Comparison of ENCODE assay signal across 8 cellular contexts in the genomic region with DNA sequence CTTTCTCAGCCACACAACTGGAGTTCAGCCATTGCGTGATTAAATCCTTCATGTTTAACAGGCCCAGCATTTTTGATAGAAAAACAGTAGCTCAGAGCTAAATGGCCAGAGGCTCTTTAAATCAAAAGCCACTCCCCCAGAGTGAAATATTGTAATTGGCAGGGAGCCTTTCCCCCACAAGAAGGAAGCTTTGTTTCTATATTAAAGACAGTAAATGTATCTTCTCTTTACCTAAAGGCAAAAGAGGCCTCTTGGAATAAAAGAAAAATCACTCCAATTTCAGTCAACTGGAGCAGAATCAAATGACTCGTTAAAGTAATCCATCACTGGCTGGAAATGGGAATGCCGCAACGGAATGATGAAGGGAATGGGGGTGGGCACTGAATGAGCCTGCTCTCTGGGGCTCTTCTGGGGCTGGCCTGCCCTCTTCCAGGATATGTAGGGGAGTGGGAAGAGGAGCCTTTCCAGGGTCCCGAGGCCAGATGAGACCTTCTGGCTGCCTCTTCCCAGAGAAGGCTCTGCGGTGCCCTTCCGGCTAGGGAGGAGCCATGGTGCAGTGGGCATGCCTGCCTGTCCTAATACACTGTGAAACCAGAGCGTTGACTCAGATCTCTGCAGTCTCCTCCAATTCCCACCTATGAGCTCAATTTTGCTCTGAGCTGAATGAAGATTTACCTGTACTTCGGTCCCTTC. TPM values are rescaled to one million over a fixed set of nuclear protein-coding genes. Genes with fewer than 3 reads are reported as not detected.
DNase-seq lines count a peak whose midpoint lies in the region; ATAC-seq, FAIRE-seq and TF ChIP-seq lines count a peak whose summit lies in the region.

No MANE protein-coding gene starts in this region.

- H3K4me3 ChIP-seq in IMR-90 (ENCODE audit: insufficient read depth, low read depth, low read length) (peak overlapping the region; percentile 56), astrocyte (ENCODE audit: insufficient read depth, low read depth, low read length) (peak overlapping the region; percentile 72), kidney epithelial cell (ENCODE audit: low read depth, low read length) (peak overlapping the region; percentile 50), stomach smooth muscle (ENCODE audit: low read length in 2 of 2) (peak overlapping the region; percentile 84 to 95), WERI-Rb-1 (ENCODE audit: low read depth, low read length) (no peak overlapping the region)

- H3K4me2 ChIP-seq in IMR-90 (ENCODE audit: low read depth, low read length) (peak overlapping the region; percentile 87), astrocyte (ENCODE audit: low read length) (peak overlapping the region; percentile 86)

- no peaks in the 10 kb centered on the region for H3K27me3 ChIP-seq in IMR-90 (ENCODE audit: control insufficient read depth, insufficient read depth, low read length)
- no peaks in the 10 kb centered on the region for H3K27me3 ChIP-seq in astrocyte (ENCODE audit: insufficient read depth, low read length)
- no peaks in the 10 kb centered on the region for H3K27me3 ChIP-seq in kidney epithelial cell (ENCODE audit: control insufficient read depth, insufficient read depth, low read length)
- no peaks in the 10 kb centered on the region for H3K27me3 ChIP-seq in stomach smooth muscle (ENCODE audit: control insufficient read depth in 1 of 2, insufficient read depth in 2 of 2, low read length in 2 of 2)
- H3K27me3 ChIP-seq in WERI-Rb-1 (ENCODE audit: insufficient read depth, low read depth, severe bottlenecking): no peaks in the 10 kb centered on the region

- H3K27ac ChIP-seq in IMR-90 (ENCODE audit: insufficient read depth, low read length): peak overlapping the region; percentile 72
- H3K27ac ChIP-seq in astrocyte (ENCODE audit: low read depth, low read length): peak overlapping the region; percentile 61
- no peak overlapping the region for H3K27ac ChIP-seq in stomach smooth muscle (ENCODE audit: low read length)
- H3K27ac ChIP-seq in WERI-Rb-1: no peak overlapping the region

- H3K9me3 Mint-ChIP-seq in astrocyte (ENCODE audit: unreplicated experiment): no peaks in the 10 kb centered on the region

- H3K56ac ChIP-seq in IMR-90 (ENCODE audit: extremely low read depth, insufficient read depth, low read length): peak overlapping the region; percentile 45; the same call in 1 of the 2 replicates

- H3K36me3 ChIP-seq in IMR-90 (ENCODE audit: control insufficient read depth, insufficient read depth, low read length) (no peaks in the 10 kb centered on the region), astrocyte (ENCODE audit: insufficient read depth, low read length) (no peaks in the 10 kb centered on the region), kidney epithelial cell (ENCODE audit: control insufficient read depth, insufficient read depth, low read length) (no peaks in the 10 kb centered on the region), stomach smooth muscle (ENCODE audit: control insufficient read depth in 2 of 2, insufficient read depth in 2 of 2, low read length in 2 of 2) (no peaks in the 10 kb centered on the region), WERI-Rb-1 (no peaks in the 10 kb centered on the region)

- H3K9me1 ChIP-seq in IMR-90 (ENCODE audit: insufficient read depth, low read length): no peaks in the 10 kb centered on the region

- no peaks in the 10 kb centered on the region for H3K36me3 Mint-ChIP-seq in astrocyte (ENCODE audit: low read depth, unreplicated experiment)

- H3K4me3 Mint-ChIP-seq in astrocyte (ENCODE audit: unreplicated experiment): no peak overlapping the region

- TF ChIP-seq CTCF in IMR-90 (conservative IDR thresholded peaks at IDR 0.05; ENCODE audit: low read depth, low read length) (no peak), astrocyte (IDR thresholded peaks at IDR 0.05; ENCODE audit: insufficient read depth, low read depth, low read length) (no peak), kidney epithelial cell (IDR thresholded peaks at IDR 0.05; ENCODE audit: insufficient read depth, low read length, poor library complexity, severe bottlenecking) (no peak), WERI-Rb-1 (IDR thresholded peaks at IDR 0.05; ENCODE audit: low read depth, low read length) (no peak)

- H3K27ac Mint-ChIP-seq in astrocyte (ENCODE audit: unreplicated experiment): no peak overlapping the region

- POLR2A ChIA-PET in IMR-90 (lab: Charles Lee; ENCODE audit: unreplicated experiment): no interaction called here

- in situ Hi-C loops in IMR-90 (cut with MboI; ENCODE audit: low sequenced_read_pairs): no loop called here

- H4K20me1 ChIP-seq in IMR-90 (ENCODE audit: insufficient read depth, low read length) (no peaks in the 10 kb centered on the region), astrocyte (ENCODE audit: insufficient read depth, low read length) (no peaks in the 10 kb centered on the region)

- peak overlapping the region; percentile 30 for H2BK5ac ChIP-seq in IMR-90 (ENCODE audit: low read depth, low read length, poor library complexity, severe bottlenecking)

- no peak overlapping the region for H2AK5ac ChIP-seq in IMR-90 (ENCODE audit: low read depth, low read length)

- dilution Hi-C loops in IMR-90 (cut with HindIII; ENCODE audit: low sequenced_read_pairs, unreplicated experiment): no loop called here

- ATAC-seq in IMR-90 (ENCODE audit: low read depth) (peak; percentile 97), GM18505 (IDR thresholded peaks at IDR 0.05; ENCODE audit: unreplicated experiment) (no peak), HG03175 (IDR thresholded peaks at IDR 0.05; ENCODE audit: unreplicated experiment) (no peak)

- TF ChIP-seq POLR2A in IMR-90 (IDR thresholded peaks at IDR 0.05; ENCODE audit: low read depth, low read length): no peak
- no peak for TF ChIP-seq POLR2A in GM18505 (IDR thresholded peaks at IDR 0.05; ENCODE audit: borderline replicate concordance, extremely low read depth, insufficient read depth, insufficient read length)

- H2BK15ac ChIP-seq in IMR-90 (ENCODE audit: low read depth, low read length): peak overlapping the region; percentile 1; the same call in 1 of the 3 replicates

- H3K4me1 ChIP-seq in IMR-90 (ENCODE audit: control insufficient read depth, insufficient read depth, low read length) (no peaks in the 10 kb centered on the region; the same call in 1 of the 2 replicates), astrocyte (ENCODE audit: insufficient read depth, low read length) (no peaks in the 10 kb centered on the region), stomach smooth muscle (ENCODE audit: control insufficient read depth, insufficient read depth, low read length) (peaks cover 3% of the 10 kb centered on the region)

- 0 out of 2 replicates have a peak overlapping the region, but pooled peaks have one; percentile 41 for H2BK20ac ChIP-seq in IMR-90 (ENCODE audit: low read depth, low read length)

- H3K9me3 ChIP-seq in IMR-90 (ENCODE audit: control insufficient read depth, insufficient read depth, low read length) (no peaks in the 10 kb centered on the region), astrocyte (ENCODE audit: insufficient read depth, low read depth, low read length) (no peaks in the 10 kb centered on the region), stomach smooth muscle (ENCODE audit: control insufficient read depth in 2 of 2, low read length in 2 of 2) (no peaks in the 10 kb centered on the region), WERI-Rb-1 (ENCODE audit: severe bottlenecking) (no peaks in the 10 kb centered on the region)

- no peaks in the 10 kb centered on the region for H3K27me3 Mint-ChIP-seq in astrocyte (ENCODE audit: low read depth, unreplicated experiment)

- intact Hi-C loops in IMR-90 (cut with micrococcal nuclease): loop anchor here (2.0 to 5.0 kb wide), 2 partner anchors 14 to 39 kb away; no protein-coding TSS in a partner anchor

- H3K4ac ChIP-seq in IMR-90 (ENCODE audit: low read depth, low read length): peak overlapping the region; percentile 62; the same call in 1 of the 2 replicates

- BruUV-seq in IMR-90 (replicated peaks; lab: Mats Ljungman, UMichigan): no TSS peak

- DNase-seq in IMR-90 (peak; percentile 46), astrocyte (ENCODE audit: low read depth) (peak; percentile 54), kidney epithelial cell (ENCODE audit: low read depth) (no peak), WERI-Rb-1 (no peak), RCC 7860 (ENCODE audit: low spot score) (no peak)

- CTCF ChIA-PET in IMR-90 (lab: Yijun Ruan, JAX): interaction anchor here (0.6 to 1.0 kb wide), 4 partner anchors 8 to 1709 kb away, joined by 3 to 5 read pairs (median 4); no protein-coding TSS in a partner anchor

- no peaks in the 10 kb centered on the region for H3K79me2 ChIP-seq in astrocyte (ENCODE audit: insufficient read depth, low read length)

- H2AK9ac ChIP-seq in IMR-90 (replicated peaks; ENCODE audit: low read depth, low read length, poor library complexity): peak overlapping the region; percentile 29

- H3K9ac ChIP-seq in IMR-90 (ENCODE audit: low read depth, low read length) (peak overlapping the region; percentile 53), astrocyte (ENCODE audit: low read length) (peak overlapping the region; percentile 78), stomach smooth muscle (ENCODE audit: low read length in 2 of 2) (peak overlapping the region; percentile 73 to 77)

- WGBS in IMR-90 (ENCODE audit: extremely low coverage in 2 of 2, insufficient read length in 1 of 2), 2 experiments: 11% methylated on average over 3 of the region's 9 CpGs; no CpG with 5 or more reads in 1 of the 2 experiments

- peak overlapping the region; percentile 78 for H4K5ac ChIP-seq in IMR-90 (ENCODE audit: low read depth, low read length)

- H2BK120ac ChIP-seq in IMR-90 (ENCODE audit: low read depth, low read length): peak overlapping the region; percentile 86

- H3K23ac ChIP-seq in IMR-90 (ENCODE audit: low read depth, low read length): no peak overlapping the region

- no peaks in the 10 kb centered on the region for H3K4me1 Mint-ChIP-seq in astrocyte (ENCODE audit: low read depth, unreplicated experiment)

- H3K14ac ChIP-seq in IMR-90 (replicated peaks; ENCODE audit: low read depth, low read length): peak overlapping the region; percentile 64

- peak overlapping the region; percentile 43 for H4K91ac ChIP-seq in IMR-90 (ENCODE audit: insufficient read depth, low read depth, low read length)

- TF ChIP-seq RAD21 in IMR-90 (IDR thresholded peaks at IDR 0.05; ENCODE audit: low read length): no peak

- peak overlapping the region; percentile 13 to 81; a peak in 3 of 4 replicates for H4K8ac ChIP-seq in IMR-90 (ENCODE audit: low read depth in 2 of 2, low read length in 2 of 2)

- FAIRE-seq in astrocyte (lab: Jason Lieb, UNC): no peak
- FAIRE-seq in RCC 7860 (lab: Jason Lieb, UNC): no peak

- H2AFZ ChIP-seq in IMR-90 (replicated peaks; ENCODE audit: low read length, poor library complexity) (peak overlapping the region; percentile 90), astrocyte (ENCODE audit: low read depth, low read length) (peak overlapping the region; percentile 91)

- peak overlapping the region; percentile 71 for H3K18ac ChIP-seq in IMR-90 (ENCODE audit: low read depth, low read length)

- no peaks in the 10 kb centered on the region for H3K79me1 ChIP-seq in IMR-90 (ENCODE audit: low read depth in 1 of 2, low read length in 2 of 2)

RNA-seq across cellular contexts. Expression of a gene that starts 45.2 kb away (rescaled TPM):
- 0.28 TPM in 1 of 2 replicates, not detected in the other for total RNA-seq in IMR-90 (2012; rRNA removed)
- 0.16 and 0.24 TPM in 2 replicates for polyA plus RNA-seq in IMR-90 (2012; rRNA removed)
- polyA plus RNA-seq in IMR-90 (2012; cell fraction: cytosol; rRNA removed): 0.01 TPM in 1 of 2 replicates, not detected in the other
- polyA plus RNA-seq in IMR-90 (2012; cell fraction: nucleus; rRNA removed; ENCODE audit: low replicate concordance): 0.36 and 1.3 TPM in 2 replicates
- total RNA-seq in astrocyte: 0.41 and 0.59 TPM in 2 replicates
- 0.48 and 0.63 TPM in 2 replicates for total RNA-seq in kidney epithelial cell

Comparison
In these comparisons a context has a peak if more than half of its experiments do, and no peak if none do; other contexts are left out.
1. DNase-seq: peak in IMR-90 (single experiment) and astrocyte (single experiment); none in kidney epithelial cell (single experiment), WERI-Rb-1 (single experiment) and RCC 7860 (single experiment).
2. H3K27ac ChIP-seq: peak in IMR-90 (single experiment) and astrocyte (single experiment); none in stomach smooth muscle (single experiment) and WERI-Rb-1 (single experiment).
3. Peak in every context shown above with its lines, with median percentiles within 50 percentile points of each other: H3K9ac ChIP-seq.